23 cellular contexts compared by ENCODE assay signal in genomic region chr16:55212791-55213190, GRCh38.
"Had no signal": no experiment of that assay in that cellular context is flagged by ENCODE, and none has a peak within 500 bp of the region (broad histone marks: within the 10 kb centered on the region; RNA-seq: fewer than 3 reads in every experiment).

No MANE protein-coding gene starts in this region.

- H3K36me3 ChIP-seq: colonic mucosa, esophagus muscularis mucosa, esophagus squamous epithelium, gastrocnemius medialis, gastroesophageal sphincter, heart left ventricle, heart right ventricle had no signal

- DNase-seq: colonic mucosa; cortex of kidney; dermis blood vessel endothelial cell; dorsolateral prefrontal cortex; effector CD4-positive, alpha-beta T cell; effector CD8-positive, alpha-beta T cell; effector memory CD4-positive, alpha-beta T cell; effector memory CD8-positive, alpha-beta T cell; endodermal cell; erythroblast; esophagus squamous epithelium; foreskin fibroblast; foreskin keratinocyte; foreskin melanocyte; gastrocnemius medialis; glutamatergic neuron; head of caudate nucleus; heart left ventricle; heart right ventricle had no signal

- H3K27ac ChIP-seq: colonic mucosa, coronary artery, dorsolateral prefrontal cortex, epithelial cell of prostate, esophagus muscularis mucosa, esophagus squamous epithelium, foreskin keratinocyte, gastrocnemius medialis, gastroesophageal sphincter, heart left ventricle, heart right ventricle had no signal

- H3K4me3 ChIP-seq: colonic mucosa, coronary artery, dorsolateral prefrontal cortex, esophagus muscularis mucosa, esophagus squamous epithelium, gastrocnemius medialis, gastroesophageal sphincter, heart left ventricle, heart right ventricle had no signal

- H3K27me3 ChIP-seq: colonic mucosa, foreskin keratinocyte, heart left ventricle had no signal

- H3K4me1 ChIP-seq: colonic mucosa, esophagus muscularis mucosa, esophagus squamous epithelium, foreskin keratinocyte, gastrocnemius medialis, gastroesophageal sphincter, heart left ventricle, heart right ventricle had no signal
